In the genomic region with DNA sequence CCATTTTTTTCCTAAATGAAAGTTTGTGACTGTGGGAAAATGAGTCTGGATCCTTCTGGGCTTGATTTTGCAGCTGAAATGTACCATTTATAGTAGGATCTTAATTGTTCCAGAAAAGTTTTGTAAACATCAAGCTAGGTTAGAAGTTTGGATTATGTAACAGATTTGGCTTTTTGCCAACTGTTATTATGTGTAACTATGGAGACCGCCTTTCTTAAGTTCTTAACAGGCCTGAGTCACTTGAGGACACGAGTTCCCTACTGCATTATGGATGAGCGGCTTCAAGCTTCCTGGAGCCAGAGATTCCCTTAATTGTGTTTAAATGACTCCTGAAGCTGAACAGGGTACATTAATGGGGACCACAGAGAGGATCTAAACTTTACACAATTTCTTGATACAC, we compare ENCODE assay signal across 9 cellular contexts. TPM values are rescaled to one million over a fixed set of nuclear protein-coding genes. Genes with fewer than 3 reads are reported as not detected.
DNase-seq lines count a peak whose midpoint lies in the region; ATAC-seq and TF ChIP-seq lines count a peak whose summit lies in the region.
"Had no signal": no experiment of that assay in that cellular context is flagged by ENCODE, and none has a peak within 500 bp of the region (broad histone marks: within the 10 kb centered on the region; RNA-seq: fewer than 3 reads in every experiment).

No MANE protein-coding gene starts in this region.

- ATAC-seq in activated T-helper 17 cell treated with anti-CD3 and anti-CD28 coated beads, Interleukin-2, amount 50 U/mL, for 72 hours (replicated peaks), result no peak

- no peak for TF ChIP-seq POLR2A in suprapubic skin (IDR thresholded peaks at IDR 0.05)

- no peak for TF ChIP-seq CTCF in suprapubic skin (IDR thresholded peaks at IDR 0.05)

- no peak overlapping the region for H3K4me3 Mint-ChIP-seq in activated T-helper 17 cell treated with anti-CD3 and anti-CD28 coated beads, Interleukin-2, amount 50 U/mL, for 72 hours
- H3K4me3 Mint-ChIP-seq: dendritic cell treated with granulocyte-macrophage colony-stimulating factor and Interleukin-4, amounts not matched to agents 40 ng/mL and 50 ng/mL, for 4 days had no signal

- H3K27me3 Mint-ChIP-seq in activated T-helper 17 cell treated with anti-CD3 and anti-CD28 coated beads, Interleukin-2, amount 50 U/mL, for 72 hours, result no peaks in the 10 kb centered on the region
- H3K27me3 Mint-ChIP-seq: dendritic cell treated with granulocyte-macrophage colony-stimulating factor and Interleukin-4, amounts not matched to agents 40 ng/mL and 50 ng/mL, for 4 days had no signal

- H3K9me3 ChIP-seq in suprapubic skin, result no peaks in the 10 kb centered on the region

- H3K4me1 ChIP-seq in suprapubic skin, result peaks cover 26% of the 10 kb centered on the region

- H3K36me3 Mint-ChIP-seq in activated T-helper 17 cell treated with anti-CD3 and anti-CD28 coated beads, Interleukin-2, amount 50 U/mL, for 72 hours (ENCODE audit: low read depth), result peaks cover 55% of the 10 kb centered on the region

- H3K4me1 Mint-ChIP-seq in activated T-helper 17 cell treated with anti-CD3 and anti-CD28 coated beads, Interleukin-2, amount 50 U/mL, for 72 hours, result peaks cover 6% of the 10 kb centered on the region

- H3K36me3 ChIP-seq in suprapubic skin, result peaks cover 5% of the 10 kb centered on the region

- peak; percentile 24 for DNase-seq in DMS114 treated with DMSO at 0.1 percent for 48 hours (lab: John Stamatoyannopoulos, UW; ENCODE audit: unreplicated experiment)
- peak; percentile 84 to 87 for DNase-seq in NCI-H187 (lab: John Stamatoyannopoulos, UW)
- peak; percentile 97 for DNase-seq in iris pigment epithelial cell (ENCODE audit: low read depth)
- DNase-seq in suprapubic skin (ENCODE audit: low spot score in 2 of 2), result no peak
- no peak for DNase-seq in AML-193 (lab: John Stamatoyannopoulos, UW)
- no peak for DNase-seq in stimulated activated naive CD4-positive, alpha-beta T cell treated with Interleukin-2 at 50 U/mL for 16 hours (lab: John Stamatoyannopoulos, UW)

- no peak overlapping the region for H3K4me3 ChIP-seq in suprapubic skin

- no peak for TF ChIP-seq EP300 in suprapubic skin (IDR thresholded peaks at IDR 0.05)

- H3K9me3 Mint-ChIP-seq in activated T-helper 17 cell treated with anti-CD3 and anti-CD28 coated beads, Interleukin-2, amount 50 U/mL, for 72 hours, result no peaks in the 10 kb centered on the region
- H3K9me3 Mint-ChIP-seq: dendritic cell treated with granulocyte-macrophage colony-stimulating factor and Interleukin-4, amounts not matched to agents 40 ng/mL and 50 ng/mL, for 4 days had no signal

- WGBS in suprapubic skin, result 16% methylated on average over 3 of the region's 3 CpGs

- no peaks in the 10 kb centered on the region for H3K27me3 ChIP-seq in suprapubic skin

- no peak overlapping the region for H3K27ac Mint-ChIP-seq in activated T-helper 17 cell treated with anti-CD3 and anti-CD28 coated beads, Interleukin-2, amount 50 U/mL, for 72 hours
- H3K27ac Mint-ChIP-seq: dendritic cell treated with granulocyte-macrophage colony-stimulating factor and Interleukin-4, amounts not matched to agents 40 ng/mL and 50 ng/mL, for 4 days had no signal

- peak overlapping the region; percentile 10 for H3K27ac ChIP-seq in angular gyrus (ENCODE audit: low read depth, low read length)
- peak overlapping the region; percentile 49 for H3K27ac ChIP-seq in suprapubic skin

RNA-seq across cellular contexts. Expression of a gene that starts 22.2 kb away (rescaled TPM):
- 1 to 10 TPM; 2.3 to 9.7 (median 5.3) TPM for total RNA-seq in suprapubic skin
- 1 to 10 TPM; 3.6 to 7.6 TPM for total RNA-seq in activated T-helper 17 cell treated with anti-CD3 and anti-CD28 coated beads, Interleukin-2, amount 50 U/mL, for 72 hours

RNA-seq across cellular contexts. Expression of a gene that starts 27.3 kb away (rescaled TPM):
- total RNA-seq in suprapubic skin, result 10 to 100 TPM; 11.6 to 14.6 (median 11.9) TPM
- total RNA-seq in activated T-helper 17 cell treated with anti-CD3 and anti-CD28 coated beads, Interleukin-2, amount 50 U/mL, for 72 hours, result 10 to 100 TPM; 12.0 to 25.5 TPM

Comparison
In these comparisons a context has a peak if more than half of its experiments do, and no peak if none do; other contexts are left out.
1. DNase-seq: peak in DMS114 treated with DMSO at 0.1 percent for 48 hours (single experiment), NCI-H187 (2 of 2) and iris pigment epithelial cell (single experiment); none in suprapubic skin (0 of 2), AML-193 (0 of 2) and stimulated activated naive CD4-positive, alpha-beta T cell treated with Interleukin-2 at 50 U/mL for 16 hours (single experiment).